Comparison of ENCODE assay signal across 8 cellular contexts in genomic region chr3:81760215-81760614, GRCh38. TPM values are rescaled to one million over a fixed set of nuclear protein-coding genes. Genes with fewer than 3 reads are reported as not detected.
DNase-seq lines count a peak whose midpoint lies in the region; TF ChIP-seq lines count a peak whose summit lies in the region.

No MANE protein-coding gene starts in this region.

- POLR2A ChIA-PET in AG04450 (lab: Yijun Ruan, JAX) = no interaction called here

- peak overlapping the region; percentile 77 for H3K4me3 ChIP-seq in AG04450 (ENCODE audit: low read depth, low read length)
- peak overlapping the region; percentile 73 for H3K4me3 ChIP-seq in Jurkat, Clone E6-1 (ENCODE audit: low read length)
- no peak overlapping the region for H3K4me3 ChIP-seq in mesendoderm (ENCODE audit: low read length)

- H4K5ac ChIP-seq in mesendoderm (ENCODE audit: low read length) = no peak overlapping the region

- in situ Hi-C loops in GM13977 (cut with MboI; ENCODE audit: low pct_unique_long_range_greater_than_20kb, low sequenced_read_pairs, unreplicated experiment) = no loop called here

- no CpG with 5 or more reads among the region's 3 CpGs for WGBS in mesendoderm (ENCODE audit: extremely low coverage, insufficient coverage, low lambda C conversion rate)

- H2AK5ac ChIP-seq in mesendoderm (ENCODE audit: low read length) = no peak overlapping the region

- no peaks in the 10 kb centered on the region for H3K79me1 ChIP-seq in mesendoderm (ENCODE audit: low read length)

- H3K27ac ChIP-seq in AG04450 (ENCODE audit: low read depth, low read length) (peak overlapping the region; percentile 99), caudate nucleus (ENCODE audit: low read depth, low read length) (peak overlapping the region; percentile 98), mesendoderm (ENCODE audit: low read depth, low read length) (no peak overlapping the region)

- no peaks in the 10 kb centered on the region for H3K27me3 ChIP-seq in AG04450 (ENCODE audit: control insufficient read depth, insufficient read depth, low read length)
- H3K27me3 ChIP-seq in mesendoderm (ENCODE audit: insufficient read depth, low read length, poor library complexity) = no peaks in the 10 kb centered on the region

- H3K9me3 ChIP-seq in AG04450 (ENCODE audit: control insufficient read depth, insufficient read depth, low read length) = no peaks in the 10 kb centered on the region

- H3K36me3 ChIP-seq in mesendoderm (ENCODE audit: control insufficient read depth, insufficient read depth, low read length) = no peaks in the 10 kb centered on the region

- H3K56ac ChIP-seq in mesendoderm (ENCODE audit: low read length) = no peak overlapping the region

- no peak overlapping the region for H3K18ac ChIP-seq in mesendoderm (ENCODE audit: low read length)

- no peak overlapping the region for H2BK5ac ChIP-seq in mesendoderm (ENCODE audit: low read length)

- no peak overlapping the region for H3K4ac ChIP-seq in mesendoderm (ENCODE audit: low read depth, low read length)

- no peak for DNase-seq in AG04450 (ENCODE audit: low read depth, low spot score)
- DNase-seq in Jurkat, Clone E6-1 (ENCODE audit: low read depth, low spot score) = no peak
- DNase-seq in caudate nucleus (lab: John Stamatoyannopoulos, UW) = no peak
- peak; percentile 34 for DNase-seq in myocyte (ENCODE audit: low read depth)
- no peak for DNase-seq in mesendoderm
- DNase-seq in cortex of kidney (lab: John Stamatoyannopoulos, UW) = no peak
- no peak for DNase-seq in GM13977 (ENCODE audit: low spot score)
- no peak for DNase-seq in T-helper 9 cell

- H3K4me2 ChIP-seq in mesendoderm (ENCODE audit: low read length) = no peak overlapping the region

- H3K23ac ChIP-seq in mesendoderm (ENCODE audit: low read length) = no peak overlapping the region

- CTCF ChIA-PET in AG04450 (lab: Charles Lee) = interaction anchor here (0.6 to 1.4 kb wide), 4 partner anchors 14 to 92 kb away, joined by 3 to 5 read pairs (median 4); no protein-coding TSS in a partner anchor

- no peaks in the 10 kb centered on the region for H3K79me2 ChIP-seq in mesendoderm (ENCODE audit: control insufficient read depth, insufficient read depth, low read length)

- H3K4me1 ChIP-seq in mesendoderm (ENCODE audit: control insufficient read depth, low read depth, low read length) = peaks cover 2% of the 10 kb centered on the region

- H3K9ac ChIP-seq in mesendoderm (ENCODE audit: low read length) = no peak overlapping the region

- H2BK15ac ChIP-seq in mesendoderm (replicated peaks; ENCODE audit: low read depth) = no peak overlapping the region

- no peak overlapping the region for H4K8ac ChIP-seq in mesendoderm (ENCODE audit: low read depth, low read length)

- TF ChIP-seq CTCF in AG04450 (IDR thresholded peaks at IDR 0.05; ENCODE audit: low read depth, low read length) (no peak), GM13977 (IDR thresholded peaks at IDR 0.05; ENCODE audit: extremely low read depth, insufficient read depth, missing control alignments) (no peak)

- H2BK120ac ChIP-seq in mesendoderm (ENCODE audit: low read depth, low read length) = no peak overlapping the region

RNA-seq across cellular contexts. Expression of gene GBE1, which starts 1.2 kb away (rescaled TPM):
- polyA plus RNA-seq in AG04450 (2011; rRNA removed) = 44.5 and 60.1 TPM in 2 replicates
- 28.6 and 59.5 TPM in 2 replicates for polyA minus RNA-seq in AG04450 (2011; rRNA and poly(A)+ RNA removed)
- polyA plus RNA-seq in Jurkat, Clone E6-1 (2012; ENCODE audit: insufficient read depth, insufficient read length) = 12.8 TPM
- total RNA-seq in myocyte = 92.1 and 96.4 TPM in 2 replicates
- polyA plus RNA-seq in myocyte (2012) = 67.2 TPM
- 4.9 TPM for polyA plus RNA-seq in mesendoderm (2013, experiment 1 of 2)
- polyA plus RNA-seq in mesendoderm (2013, experiment 2 of 2) = 4.7 TPM
